In genomic region chr16:49674255-49674980, GRCh38 we compare ENCODE assay signal across 1 cellular context.
TF ChIP-seq lines count a peak whose summit lies in the region.

No MANE protein-coding gene starts in this region.

TF ChIP-seq in IMR-90, 13 proteins besides CTCF, POLR2A, EP300 and RAD21:
- TF ChIP-seq MXI1 (IDR thresholded peaks at IDR 0.05; ENCODE audit: borderline replicate concordance, low read depth, low read length) (no peak), RFX5 (IDR thresholded peaks at IDR 0.05; ENCODE audit: low read depth, low read length) (no peak), FOS (IDR thresholded peaks at IDR 0.05; ENCODE audit: low read depth, low read length) (no peak), ELK1 (IDR thresholded peaks at IDR 0.05; ENCODE audit: borderline replicate concordance, low read depth, low read length) (no peak), CEBPB (IDR thresholded peaks at IDR 0.05; ENCODE audit: low read depth, low read length) (no peak), USF2 (IDR thresholded peaks at IDR 0.05; ENCODE audit: low read depth, low read length) (no peak)
